Comparison of ENCODE assay signal across 20 cellular contexts in the genomic region with DNA sequence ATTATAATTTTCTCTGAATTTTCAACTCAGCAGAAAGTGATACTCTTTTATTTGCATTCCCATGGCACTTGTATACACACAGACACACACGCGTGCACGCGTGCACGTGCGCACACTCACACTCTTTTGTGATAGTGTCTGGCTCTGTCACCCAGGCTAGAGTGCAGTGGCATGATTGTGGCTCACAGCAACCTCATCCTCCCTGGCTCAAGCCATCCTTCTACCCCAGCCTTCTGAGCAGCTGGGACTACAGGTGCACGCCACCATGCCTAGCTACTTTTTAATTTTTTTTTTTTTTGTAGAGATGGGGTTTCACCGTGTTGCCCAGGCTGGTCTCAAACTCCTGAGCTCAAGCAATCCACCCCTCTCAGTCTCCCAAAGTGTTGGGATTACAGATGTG.
DNase-seq lines count a peak whose midpoint lies in the region; ATAC-seq and TF ChIP-seq lines count a peak whose summit lies in the region.
"Had no signal": no experiment of that assay in that cellular context is flagged by ENCODE, and none has a peak within 500 bp of the region (broad histone marks: within the 10 kb centered on the region; RNA-seq: fewer than 3 reads in every experiment).

No MANE protein-coding gene starts in this region.

- H3K9ac ChIP-seq in BLaER1 (no peak overlapping the region), DND-41 (ENCODE audit: low read depth, low read length) (no peak overlapping the region), OCI-LY1 (ENCODE audit: low read length) (no peak overlapping the region; the same call in 1 of the 2 replicates)
- H3K9ac ChIP-seq: GM23248 had no signal

- H4K20me1 ChIP-seq in BLaER1: no peaks in the 10 kb centered on the region
- H4K20me1 ChIP-seq in DND-41 (ENCODE audit: insufficient read depth, low read length): no peaks in the 10 kb centered on the region
- H4K20me1 ChIP-seq in OCI-LY1 (ENCODE audit: insufficient read depth, low read length): no peaks in the 10 kb centered on the region

- H3K4me1 ChIP-seq in BLaER1: peaks cover 31% of the 10 kb centered on the region
- peaks cover 45% of the 10 kb centered on the region for H3K4me1 ChIP-seq in DND-41 (ENCODE audit: insufficient read depth, low read length)
- peaks cover 45% of the 10 kb centered on the region for H3K4me1 ChIP-seq in OCI-LY1 (ENCODE audit: insufficient read depth, low read length, severe bottlenecking)
- H3K4me1 ChIP-seq: A549 had no signal

- H2AFZ ChIP-seq in DND-41 (ENCODE audit: low read depth, low read length) (no peak overlapping the region), OCI-LY1 (ENCODE audit: low read length) (no peak overlapping the region)
- H2AFZ ChIP-seq: GM23248 had no signal

- DNase-seq in DND-41 (peak; percentile 53), epidermal melanocyte (ENCODE audit: insufficient read length, low spot score) (no peak), ACHN (no peak)
- no peak for DNase-seq in stimulated activated naive CD4-positive, alpha-beta T cell (lab: John Stamatoyannopoulos, UW)
- DNase-seq: 8988T; C1 segment of cervical spinal cord; Calu3; CD4-positive, alpha-beta memory T cell; COR-L47; DMS53; DMS79 treated with DMSO at 0.1 percent for 48 hours; EL; GDM1; GM23248; H7; HCEC 1CT had no signal

- H3K4me2 ChIP-seq in BLaER1 (peak overlapping the region; percentile 13; the same call in 1 of the 2 replicates), DND-41 (ENCODE audit: insufficient read depth, low read length) (no peak overlapping the region), OCI-LY1 (ENCODE audit: low read length) (peak overlapping the region; percentile 42)
- H3K4me2 ChIP-seq: A549 had no signal

- H3K9me2 ChIP-seq in OCI-LY1 (ENCODE audit: low read depth, low read length): no peaks in the 10 kb centered on the region

- H3K27ac ChIP-seq in BLaER1 (no peak overlapping the region), DND-41 (ENCODE audit: low read length) (peak overlapping the region; percentile 67), OCI-LY1 (ENCODE audit: low read depth, low read length, poor library complexity, severe bottlenecking) (peak overlapping the region; percentile 96)
- H3K27ac ChIP-seq: A549, GM23248 had no signal

- in situ Hi-C loops in ACHN (cut with HindIII; ENCODE audit: low pct_ligation_motif_present, low pct_unique_long_range_greater_than_20kb, low sequenced_read_pairs): no loop called here

- TF ChIP-seq CTCF in DND-41 (IDR thresholded peaks at IDR 0.05; ENCODE audit: borderline replicate concordance, extremely low read depth, low read length, poor library complexity, severe bottlenecking): no peak
- no peak for TF ChIP-seq CTCF in OCI-LY1 (IDR thresholded peaks at IDR 0.05; ENCODE audit: low read length)

- H3K27me3 ChIP-seq in BLaER1 (no peaks in the 10 kb centered on the region), DND-41 (ENCODE audit: insufficient read depth, low read length, poor library complexity) (no peaks in the 10 kb centered on the region), OCI-LY1 (ENCODE audit: insufficient read depth, low read length) (no peaks in the 10 kb centered on the region)

- peak; percentile 69 for ATAC-seq in DND-41 (ENCODE audit: insufficient read depth, low read depth)
- ATAC-seq: A549, GM12878 had no signal

- no peaks in the 10 kb centered on the region for H3K9me3 ChIP-seq in BLaER1
- H3K9me3 ChIP-seq in DND-41 (ENCODE audit: insufficient read depth, low read length, severe bottlenecking): no peaks in the 10 kb centered on the region
- H3K9me3 ChIP-seq in OCI-LY1 (ENCODE audit: low read length): 0 out of 2 replicates have a peak, but pooled peaks cover 2% of the 10 kb centered on the region
- H3K9me3 ChIP-seq: A549 had no signal

- no peaks in the 10 kb centered on the region for H3F3A ChIP-seq in OCI-LY1 (ENCODE audit: insufficient read depth, low read length)

- H3K4me3 ChIP-seq in BLaER1 (no peak overlapping the region), DND-41 (ENCODE audit: low read depth in 1 of 2, low read length in 2 of 2) (no peak overlapping the region), OCI-LY1 (ENCODE audit: low read depth, low read length, poor library complexity, severe bottlenecking) (no peak overlapping the region)
- H3K4me3 ChIP-seq: A549, GM12878, GM23248 had no signal

- H3K36me3 ChIP-seq in BLaER1 (no peaks in the 10 kb centered on the region), DND-41 (ENCODE audit: insufficient read depth, low read length) (no peaks in the 10 kb centered on the region), OCI-LY1 (ENCODE audit: insufficient read depth, low read length) (no peaks in the 10 kb centered on the region)

- H3K79me2 ChIP-seq in DND-41 (ENCODE audit: insufficient read depth, low read length) (no peaks in the 10 kb centered on the region), OCI-LY1 (ENCODE audit: insufficient read depth, low read length) (no peaks in the 10 kb centered on the region)
